1 cellular context compared by ENCODE assay signal in genomic region chr1:117147856-117148588, GRCh38.
TF ChIP-seq lines count a peak whose summit lies in the region.

No MANE protein-coding gene starts in this region.

TF ChIP-seq in HEK293, 187 proteins besides CTCF, POLR2A, EP300 and RAD21 (continued from another document and continues in another):
- TF ChIP-seq TSHZ1 (tag by site-specific recombination; IDR thresholded peaks at IDR 0.05; ENCODE audit: borderline replicate concordance) (peak; percentile 75), ZNF510 (tag by site-specific recombination; IDR thresholded peaks at IDR 0.05; ENCODE audit: insufficient replicate concordance) (no peak), ZBTB11 (tag by site-specific recombination; conservative IDR thresholded peaks at IDR 0.05; ENCODE audit: low read depth) (no peak), ZBTB21 (tag by site-specific recombination; IDR thresholded peaks at IDR 0.05) (peak; percentile 78), ZNF223 (tag by site-specific recombination; IDR thresholded peaks at IDR 0.05) (no peak), ZNF621 (tag by site-specific recombination; IDR thresholded peaks at IDR 0.05) (no peak), GLIS1 (tag by site-specific recombination; IDR thresholded peaks at IDR 0.05) (0 out of 2 replicates have a peak, but pooled peaks have one; percentile 19), GFI1B (tag by site-specific recombination; IDR thresholded peaks at IDR 0.05) (no peak), ZNF202 (tag by site-specific recombination; IDR thresholded peaks at IDR 0.05; ENCODE audit: borderline replicate concordance) (no peak), ZNF416 (tag by site-specific recombination; IDR thresholded peaks at IDR 0.05) (no peak), PRDM6 (tag by site-specific recombination; IDR thresholded peaks at IDR 0.05) (peak; percentile 97), ZNF148 (tag by site-specific recombination; IDR thresholded peaks at IDR 0.05; ENCODE audit: borderline replicate concordance) (no peak), ZNF146 (tag by site-specific recombination; IDR thresholded peaks at IDR 0.05) (no peak), ZNF133 (tag by site-specific recombination; IDR thresholded peaks at IDR 0.05) (no peak), INSM2 (tag by site-specific recombination; IDR thresholded peaks at IDR 0.05) (peak; percentile 81; the same call in 1 of the 2 replicates), ZNF501 (tag by site-specific recombination; IDR thresholded peaks at IDR 0.05) (no peak), KLF1 (tag by site-specific recombination; IDR thresholded peaks at IDR 0.05) (no peak), ZNF488 (tag by site-specific recombination; IDR thresholded peaks at IDR 0.05) (0 out of 2 replicates have a peak, but pooled peaks have one; percentile 41), ZNF654 (tag by site-specific recombination; IDR thresholded peaks at IDR 0.05; ENCODE audit: low read depth) (no peak), ZNF341 (tag by site-specific recombination; IDR thresholded peaks at IDR 0.05; ENCODE audit: low read depth) (no peak), ZNF776 (tag by site-specific recombination; IDR thresholded peaks at IDR 0.05; ENCODE audit: borderline replicate concordance) (no peak), PRDM2 (tag by site-specific recombination; IDR thresholded peaks at IDR 0.05; ENCODE audit: borderline replicate concordance) (no peak), ZNF449 (tag by site-specific recombination; IDR thresholded peaks at IDR 0.05) (no peak; the same call in 1 of the 2 replicates), ZNF48 (tag by site-specific recombination; IDR thresholded peaks at IDR 0.05) (no peak), ZNF37A (tag by site-specific recombination; IDR thresholded peaks at IDR 0.05) (no peak), GLIS2 (tag by site-specific recombination; IDR thresholded peaks at IDR 0.05) (no peak), PRDM4 (tag by site-specific recombination; IDR thresholded peaks at IDR 0.05) (peak; percentile 86), KLF8 (tag by site-specific recombination; IDR thresholded peaks at IDR 0.05) (peak; percentile 13; the same call in 1 of the 2 replicates), ZNF76 (tag by site-specific recombination; IDR thresholded peaks at IDR 0.05; ENCODE audit: borderline replicate concordance, low read depth) (no peak), ZNF157 (tag by site-specific recombination; IDR thresholded peaks at IDR 0.05) (no peak)
